Comparison of ENCODE assay signal across 21 cellular contexts in genomic region chr1:35968396-35968795, GRCh38. TPM values are rescaled to one million over a fixed set of nuclear protein-coding genes. Genes with fewer than 3 reads are reported as not detected.
DNase-seq lines count a peak whose midpoint lies in the region; ATAC-seq and TF ChIP-seq lines count a peak whose summit lies in the region.
"Had no signal": no experiment of that assay in that cellular context is flagged by ENCODE, and none has a peak within 500 bp of the region (broad histone marks: within the 10 kb centered on the region; RNA-seq: fewer than 3 reads in every experiment).

No MANE protein-coding gene starts in this region.

- H3K27me3 ChIP-seq in breast epithelium (no peaks in the 10 kb centered on the region), PC-3 (ENCODE audit: low read length) (no peaks in the 10 kb centered on the region), mammary epithelial cell (ENCODE audit: insufficient read depth, low read length) (no peaks in the 10 kb centered on the region)
- H3K27me3 ChIP-seq: BE2C, BLaER1 had no signal

- no peak overlapping the region for H2AFZ ChIP-seq in PC-3 (ENCODE audit: low read length)
- H2AFZ ChIP-seq in mammary epithelial cell (ENCODE audit: low read depth, low read length): no peak overlapping the region

- no peaks in the 10 kb centered on the region for H3K4me1 ChIP-seq in breast epithelium
- H3K4me1 ChIP-seq in HEK293 (ENCODE audit: control insufficient read depth, insufficient read depth, low read length): no peaks in the 10 kb centered on the region
- H3K4me1 ChIP-seq in PC-3 (ENCODE audit: insufficient read depth, low read length): no peaks in the 10 kb centered on the region
- no peaks in the 10 kb centered on the region for H3K4me1 ChIP-seq in mammary epithelial cell (ENCODE audit: insufficient read depth, low read length)
- H3K4me1 ChIP-seq: A549, BE2C, BLaER1 had no signal

- peaks cover 29% of the 10 kb centered on the region for H3K36me3 Mint-ChIP-seq in MCF 10A (ENCODE audit: insufficient read depth, unreplicated experiment)

- POLR2A ChIA-PET in MCF 10A (lab: Yijun Ruan, JAX) (no interaction called here), HEK293 (lab: Yijun Ruan, JAX) (no interaction called here), PC-3 (lab: Charles Lee; ENCODE audit: unreplicated experiment) (no interaction called here)

- dilution Hi-C loops in mammary epithelial cell (cut with HindIII; ENCODE audit: low sequenced_read_pairs): no loop called here

- H3K4me1 Mint-ChIP-seq in MCF 10A (ENCODE audit: insufficient read depth, unreplicated experiment): no peaks in the 10 kb centered on the region

- no peak overlapping the region for H3K27ac Mint-ChIP-seq in MCF 10A (ENCODE audit: low read depth, unreplicated experiment)
- H3K27ac Mint-ChIP-seq: CD8-positive, alpha-beta memory T cell had no signal

- H3K9me3 ChIP-seq in breast epithelium (no peaks in the 10 kb centered on the region), HEK293 (ENCODE audit: control insufficient read depth, insufficient read depth, low read depth, low read length) (no peaks in the 10 kb centered on the region), PC-3 (ENCODE audit: low read length) (no peaks in the 10 kb centered on the region), mammary epithelial cell (replicated peaks; ENCODE audit: insufficient read depth, low read length) (no peaks in the 10 kb centered on the region)
- H3K9me3 ChIP-seq: A549, BE2C had no signal

- H3K9ac ChIP-seq in PC-3 (ENCODE audit: low read length) (no peak overlapping the region), mammary epithelial cell (ENCODE audit: insufficient read depth, low read length) (no peak overlapping the region)
- H3K9ac ChIP-seq: BLaER1 had no signal

- H3F3A ChIP-seq in PC-3 (ENCODE audit: low read length, unreplicated experiment): no peaks in the 10 kb centered on the region

- CTCF ChIA-PET in MCF 10A (lab: Yijun Ruan, JAX) (no interaction called here), HEK293 (lab: Yijun Ruan, JAX) (no interaction called here), PC-3 (lab: Charles Lee) (no interaction called here), mammary epithelial cell (lab: Charles Lee; ENCODE audit: low non-redundant PET) (no interaction called here)

- 90% methylated on average over 1 of the region's 1 CpG for WGBS in mammary epithelial cell (ENCODE audit: low coverage, missing lambda C conversion rate)

- intact Hi-C loops in MCF 10A (cut with micrococcal nuclease) (no loop called here), breast epithelium (cut with DNase I; ENCODE audit: low total_unique reads) (no loop called here), PC-3 (cut with micrococcal nuclease) (no loop called here), mammary epithelial cell (cut with micrococcal nuclease) (no loop called here)

- H3K4me2 ChIP-seq in PC-3 (ENCODE audit: low read length): no peak overlapping the region
- H3K4me2 ChIP-seq in mammary epithelial cell (ENCODE audit: insufficient read depth, low read depth, low read length): no peak overlapping the region
- H3K4me2 ChIP-seq: A549, BLaER1 had no signal

- TF ChIP-seq POLR2A in breast epithelium (IDR thresholded peaks at IDR 0.05): no peak

- H3K79me2 ChIP-seq in PC-3 (ENCODE audit: low read length) (0 out of 2 replicates have a peak, but pooled peaks cover 3% of the 10 kb centered on the region), mammary epithelial cell (ENCODE audit: insufficient read depth, low read length) (peaks cover 17% of the 10 kb centered on the region)

- no peak overlapping the region for H3K27ac ChIP-seq in breast epithelium
- no peak overlapping the region for H3K27ac ChIP-seq in HEK293 (ENCODE audit: extremely low read depth, low read depth, low read length)
- no peak overlapping the region for H3K27ac ChIP-seq in PC-3 (ENCODE audit: low read length)
- H3K27ac ChIP-seq in mammary epithelial cell (ENCODE audit: insufficient read depth, low read depth, low read length): no peak overlapping the region
- H3K27ac ChIP-seq: 22Rv1, A549, BLaER1 had no signal

- H3K4me3 ChIP-seq in breast epithelium (no peak overlapping the region), HEK293 (ENCODE audit: low read depth, low read length) (no peak overlapping the region), PC-3 (ENCODE audit: low read length) (no peak overlapping the region), mammary epithelial cell (replicated peaks in 1 of 3; ENCODE audit: insufficient read depth in 1 of 3, low read depth in 2 of 3, low read length in 3 of 3) (no peak overlapping the region)
- H3K4me3 ChIP-seq: A549, BLaER1 had no signal

- no peaks in the 10 kb centered on the region for H3K9me2 ChIP-seq in PC-3 (replicated peaks; ENCODE audit: low read length)

- DNase-seq in MCF 10A (ENCODE audit: unreplicated experiment): no peak
- DNase-seq in breast epithelium (ENCODE audit: low spot score in 2 of 2): no peak
- DNase-seq in PC-3: no peak
- no peak for DNase-seq in mammary epithelial cell
- no peak for DNase-seq in DMS 273 treated with DMSO at 0.1 percent for 48 hours (lab: John Stamatoyannopoulos, UW)
- DNase-seq in omental fat pad (ENCODE audit: low spot score): no peak
- DNase-seq: ACHN; BE2C; C1 segment of cervical spinal cord; CD4-positive, alpha-beta memory T cell; CD4-positive, CD25-positive, alpha-beta regulatory T cell; CD8-positive, alpha-beta memory T cell; COR-L47; DMS79 treated with DMSO at 0.1 percent for 48 hours; GF-D8 had no signal

- no peak overlapping the region for H3K4me3 Mint-ChIP-seq in MCF 10A (ENCODE audit: unreplicated experiment)
- H3K4me3 Mint-ChIP-seq: CD14-positive monocyte; CD4-positive, alpha-beta memory T cell; CD4-positive, CD25-positive, alpha-beta regulatory T cell; CD8-positive, alpha-beta memory T cell had no signal

- H3K27me3 Mint-ChIP-seq in MCF 10A (ENCODE audit: insufficient read depth, unreplicated experiment): no peaks in the 10 kb centered on the region
- H3K27me3 Mint-ChIP-seq: CD4-positive, alpha-beta memory T cell; CD4-positive, CD25-positive, alpha-beta regulatory T cell; CD8-positive, alpha-beta memory T cell had no signal

- TF ChIP-seq CTCF in MCF 10A (IDR thresholded peaks at IDR 0.05; ENCODE audit: unreplicated experiment): no peak
- no peak for TF ChIP-seq CTCF in breast epithelium (IDR thresholded peaks at IDR 0.05)
- no peak for TF ChIP-seq CTCF in HEK293 (tag by site-specific recombination; IDR thresholded peaks at IDR 0.05)
- TF ChIP-seq CTCF in PC-3 (conservative IDR thresholded peaks at IDR 0.05; ENCODE audit: low read depth, low read length): no peak
- no peak for TF ChIP-seq CTCF in mammary epithelial cell (conservative IDR thresholded peaks at IDR 0.05 in 1 of 2, IDR thresholded peaks at IDR 0.05 in 1 of 2; ENCODE audit: extremely low read depth in 1 of 2, insufficient read depth in 1 of 2, low read depth in 1 of 2, low read length in 2 of 2)
- no peak for TF ChIP-seq CTCF in omental fat pad (IDR thresholded peaks at IDR 0.05)

- in situ Hi-C loops in mammary epithelial cell (cut with MboI; ENCODE audit: low sequenced_read_pairs in 2 of 2): no loop called here

- H3K36me3 ChIP-seq in breast epithelium (no peaks in the 10 kb centered on the region), HEK293 (ENCODE audit: control insufficient read depth in 2 of 2, insufficient read depth in 1 of 2, low read length in 2 of 2) (peaks cover 5 to 32% of the 10 kb centered on the region in 2 experiments; a peak in 2 of 3 replicates), PC-3 (ENCODE audit: low read depth, low read length) (peaks cover 11% of the 10 kb centered on the region), mammary epithelial cell (ENCODE audit: insufficient read depth, low read length) (peaks cover 4% of the 10 kb centered on the region)
- H3K36me3 ChIP-seq: BE2C had no signal

- ATAC-seq in PC-3 (no peak), GM19351 (IDR thresholded peaks at IDR 0.05; ENCODE audit: unreplicated experiment) (no peak), omental fat pad (ENCODE audit: low FRiP score) (no peak)
- ATAC-seq: A549 had no signal

- BruUV-seq in MCF 10A (replicated peaks; lab: Mats Ljungman, UMichigan) (TSS peak; percentile 14), PC-3 (replicated peaks; lab: Mats Ljungman, UMichigan) (TSS peak; percentile 13), mammary epithelial cell (replicated peaks; lab: Mats Ljungman, UMichigan) (TSS peak; percentile 6)

- H3K9me3 Mint-ChIP-seq in MCF 10A (ENCODE audit: unreplicated experiment): no peaks in the 10 kb centered on the region
- H3K9me3 Mint-ChIP-seq: CD4-positive, alpha-beta memory T cell; CD8-positive, alpha-beta memory T cell had no signal

- H4K20me1 ChIP-seq in PC-3 (ENCODE audit: low read length) (no peaks in the 10 kb centered on the region), mammary epithelial cell (ENCODE audit: insufficient read depth, low read length) (no peaks in the 10 kb centered on the region)

TF ChIP-seq in HEK293, 187 proteins besides CTCF, POLR2A, EP300 and RAD21 (continues in another document):
- peak; percentile 96 for TF ChIP-seq ZNF146 (tag by site-specific recombination; IDR thresholded peaks at IDR 0.05)
- TF ChIP-seq HOXD13 (CRISPR knock-in tag; IDR thresholded peaks at IDR 0.05; ENCODE audit: borderline replicate concordance): no peak
- TF ChIP-seq BCL6B (tag by site-specific recombination; IDR thresholded peaks at IDR 0.05): no peak
- no peak for TF ChIP-seq ZNF654 (tag by site-specific recombination; IDR thresholded peaks at IDR 0.05; ENCODE audit: low read depth)
- no peak for TF ChIP-seq ZNF843 (tag by site-specific recombination; IDR thresholded peaks at IDR 0.05)
- no peak for TF ChIP-seq HOXA7 (CRISPR knock-in tag; IDR thresholded peaks at IDR 0.05; ENCODE audit: borderline replicate concordance)

RNA-seq across cellular contexts. Expression of gene AGO3, which starts 37.5 kb away (rescaled TPM):
- total RNA-seq in MCF 10A (2022) (27.3 and 31.6 TPM in 2 replicates), breast epithelium (10 to 100 TPM; 28.2 TPM), PC-3 (2014; rRNA removed) (17.7 and 26.3 TPM in 2 replicates), mammary epithelial cell (10 to 100 TPM; 19.8 to 21.7 TPM), omental fat pad (10 to 100 TPM; 22.3 to 39.9 (median 30.6) TPM)
- 12.4 TPM for polyA plus RNA-seq in mammary epithelial cell
- polyA minus RNA-seq in mammary epithelial cell: 11.8 TPM
